Comparison of ENCODE assay signal across 27 cellular contexts in the genomic region with DNA sequence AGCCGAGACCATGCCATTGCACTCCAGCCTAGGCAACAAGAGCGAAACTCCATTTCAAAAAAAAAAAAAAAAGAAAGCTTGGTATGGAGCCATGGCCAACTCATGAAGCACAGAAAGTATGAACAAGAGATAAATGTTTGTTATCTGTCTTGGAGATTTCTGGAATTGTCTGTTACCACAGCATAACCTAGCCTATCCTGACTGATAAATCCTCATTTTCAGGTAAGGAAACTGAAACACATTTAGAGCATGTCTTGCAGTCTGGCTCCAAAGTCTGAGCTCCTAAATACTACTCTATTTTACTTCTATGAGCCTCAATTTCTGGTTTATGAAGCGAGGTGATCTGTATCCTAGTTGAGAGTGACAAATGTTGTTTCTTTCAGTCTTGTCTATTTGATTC.
"Had no signal": no experiment of that assay in that cellular context is flagged by ENCODE, and none has a peak within 500 bp of the region (broad histone marks: within the 10 kb centered on the region; RNA-seq: fewer than 3 reads in every experiment).

No MANE protein-coding gene starts in this region.

- ATAC-seq: stimulated activated effector memory CD8-positive, alpha-beta T cell treated with anti-CD3 and anti-CD28 coated beads, Interleukin-12 subunit alpha, Interleukin-12 subunit beta, amount 100 ng/mL, for 72 hours; stimulated activated memory B cell treated with anti-CD40 and anti-IgM and Interleukin-4, amounts not matched to agents 10 μg/mL and 1 μg/mL and 100 μg/mL, for 72 hours; stimulated activated naive B cell treated with anti-CD40 and anti-IgM and Interleukin-4, amounts not matched to agents 10 μg/mL and 1 μg/mL and 100 μg/mL, for 72 hours; stimulated activated naive CD8-positive, alpha-beta T cell treated with anti-CD3 and anti-CD28 coated beads, Interleukin-15, amount 100 ng/mL, for 72 hours; stimulated activated naive CD8-positive, alpha-beta T cell treated with anti-CD3 and anti-CD28 coated beads, Interleukin-15, Interleukin-2, amounts not matched to agents 100 U/mL and 50 U/mL, for 24 hours; upper lobe of right lung had no signal

- H3K4me1 ChIP-seq: stomach, suprapubic skin, testis, thyroid gland, tibial artery, tibial nerve, transverse colon, upper lobe of left lung, upper lobe of right lung, uterus, vagina had no signal

- H3K9me3 ChIP-seq: stomach, suprapubic skin, testis, thoracic aorta, thyroid gland, tibial artery, tibial nerve, transverse colon, upper lobe of left lung, upper lobe of right lung, uterus, vagina had no signal

- FAIRE-seq: urothelium cell line had no signal

- H3K27ac ChIP-seq: stomach, suprapubic skin, testis, thoracic aorta, thyroid gland, tibial artery, tibial nerve, transverse colon, upper lobe of left lung, upper lobe of right lung, uterus, vagina had no signal

- H3K4me3 ChIP-seq: stomach, suprapubic skin, testis, thoracic aorta, thyroid gland, tibial artery, tibial nerve, transverse colon, upper lobe of left lung, upper lobe of right lung, uterus, vagina had no signal

- H3K36me3 ChIP-seq: stomach, suprapubic skin, thoracic aorta, thyroid gland, tibial artery, tibial nerve, transverse colon, upper lobe of left lung, upper lobe of right lung, uterus, vagina had no signal

- H3K27me3 ChIP-seq: stomach, suprapubic skin, testis, thyroid gland, tibial artery, tibial nerve, transverse colon, upper lobe of left lung, upper lobe of right lung, uterus, vagina had no signal

- DNase-seq: stimulated activated CD4-positive, alpha-beta T cell treated with anti-CD3 and anti-CD28 coated beads, Interleukin-2, amount 100 ng/mL, for 48 hours; stimulated activated CD4-positive, alpha-beta T cell treated with anti-CD3 and anti-CD28 coated beads, Interleukin-4, amount 100 ng/mL, for 1 hour; stimulated activated CD4-positive, alpha-beta T cell treated with anti-CD3 and anti-CD28 coated beads, Interleukin-4, amount 100 ng/mL, for 24 hours; stimulated activated CD4-positive, alpha-beta T cell treated with anti-CD3 and anti-CD28 coated beads, Interleukin-4, amount 100 ng/mL, for 4 hours; stimulated activated CD8-positive, alpha-beta memory T cell treated with anti-CD3 and anti-CD28 coated beads, Interleukin-4, amount 100 ng/mL, for 48 hours; stimulated activated naive B cell treated with anti-CD40 and anti-IgM and Interleukin-4, amounts not matched to agents 10 μg/mL and 1 μg/mL and 100 μg/mL, for 72 hours; stimulated activated naive CD4-positive, alpha-beta T cell; stimulated activated naive CD4-positive, alpha-beta T cell treated with Interleukin-2 at 50 U/mL for 16 hours; stimulated activated naive CD8-positive, alpha-beta T cell treated with anti-CD3 and anti-CD28 coated beads, Interleukin-15, amount 100 ng/mL, for 72 hours; stimulated activated naive CD8-positive, alpha-beta T cell treated with anti-CD3 and anti-CD28 coated beads, Interleukin-15, Interleukin-2, amounts not matched to agents 100 U/mL and 50 U/mL, for 24 hours; stomach; substantia nigra; testis; thyroid gland; tibial artery; transverse colon; trophoblast cell; upper lobe of left lung; upper lobe of right lung; uterus had no signal
